Comparison of ENCODE assay signal across 1 cellular context in genomic region chr17:9370464-9370863, GRCh38.
TF ChIP-seq lines count a peak whose summit lies in the region.

No MANE protein-coding gene starts in this region.

TF ChIP-seq in GM23338, 12 proteins besides CTCF, POLR2A, EP300 and RAD21 (continued from another document):
- TF ChIP-seq REST (IDR thresholded peaks at IDR 0.05; ENCODE audit: unreplicated experiment) (no peak), NANOG (IDR thresholded peaks at IDR 0.05; ENCODE audit: borderline replicate concordance) (no peak)
